ENCODE assay signal across 25 cellular contexts in genomic region chr2:229501051-229501794, GRCh38.
"Had no signal": no experiment of that assay in that cellular context is flagged by ENCODE, and none has a peak within 500 bp of the region (broad histone marks: within the 10 kb centered on the region; RNA-seq: fewer than 3 reads in every experiment).

No MANE protein-coding gene starts in this region.

- H3K27me3 ChIP-seq: adrenal gland, cardiac muscle cell, ovary, right atrium auricular region, suprapubic skin, transverse colon, uterus had no signal

- ATAC-seq: activated naive CD4-positive, alpha-beta T cell treated with anti-CD3 and anti-CD28 coated beads, Interleukin-2, amount 50 U/mL, for 72 hours; activated T-helper 17 cell treated with anti-CD3 and anti-CD28 coated beads, Interleukin-2, amount 50 U/mL, for 72 hours; natural killer cell treated with Interleukin-12 subunit alpha and Interleukin-12 subunit beta and Interleukin-15 and Interleukin-18, amount 100 ng/mL, for 72 hours; psoas muscle; WTC11 had no signal

- H3K9me3 ChIP-seq: ovary, suprapubic skin, transverse colon had no signal

- H3K9me3 Mint-ChIP-seq: activated T-helper 17 cell treated with anti-CD3 and anti-CD28 coated beads, Interleukin-2, amount 50 U/mL, for 72 hours; stimulated activated naive CD8-positive, alpha-beta T cell treated with anti-CD3 and anti-CD28 coated beads, Interleukin-15, Interleukin-2, amounts not matched to agents 100 ng/mL and 50 ng/mL, for 24 hours had no signal

- H3K27me3 Mint-ChIP-seq: activated T-cell treated with anti-CD3 and anti-CD28 coated beads, Interleukin-2, amount 50 U/mL, for 24 hours; activated T-helper 17 cell treated with anti-CD3 and anti-CD28 coated beads, Interleukin-2, amount 50 U/mL, for 72 hours; dendritic cell treated with granulocyte-macrophage colony-stimulating factor and Interleukin-4, amounts not matched to agents 40 ng/mL and 50 ng/mL, for 4 days had no signal

- H3K4me3 Mint-ChIP-seq: activated T-cell treated with anti-CD3 and anti-CD28 coated beads, Interleukin-2, amount 50 U/mL, for 24 hours; activated T-helper 17 cell treated with anti-CD3 and anti-CD28 coated beads, Interleukin-2, amount 50 U/mL, for 72 hours; dendritic cell treated with granulocyte-macrophage colony-stimulating factor and Interleukin-4, amounts not matched to agents 40 ng/mL and 50 ng/mL, for 4 days; natural killer cell treated with Interleukin-12 subunit alpha and Interleukin-12 subunit beta and Interleukin-15 and Interleukin-18, amount 100 ng/mL, for 72 hours; stimulated activated naive CD8-positive, alpha-beta T cell treated with anti-CD3 and anti-CD28 coated beads, Interleukin-15, Interleukin-2, amounts not matched to agents 100 ng/mL and 50 ng/mL, for 24 hours; WTC11 had no signal

- DNase-seq: activated CD4-positive, alpha-beta T cell treated with anti-CD3 and anti-CD28 coated beads, Interleukin-2, amount 50 U/mL, for 4 hours; activated CD8-positive, alpha-beta memory T cell treated with anti-CD3 and anti-CD28 coated beads for 24 hours; activated CD8-positive, alpha-beta memory T cell treated with anti-CD3 and anti-CD28 coated beads, Interleukin-2, amount 50 U/mL, for 4 hours; activated T-cell treated with anti-CD3 and anti-CD28 coated beads, Interleukin-2, amount 50 U/mL, for 24 hours; adrenal gland; effector CD8-positive, alpha-beta T cell; erythroblast; left ventricle myocardium inferior; mammary epithelial cell; midbrain; ovary; psoas muscle; stimulated activated CD4-positive, alpha-beta T cell treated with anti-CD3 and anti-CD28 coated beads, Interleukin-1b, Interleukin-23, amount 100 ng/mL, for 48 hours; T-helper 9 cell; transverse colon; uterus had no signal

- H3K4me1 ChIP-seq: adrenal gland, left ventricle myocardium inferior, psoas muscle, right atrium auricular region, suprapubic skin, transverse colon, uterus had no signal

- H3K27ac Mint-ChIP-seq: activated naive CD4-positive, alpha-beta T cell treated with anti-CD3 and anti-CD28 coated beads, Interleukin-2, amount 50 U/mL, for 72 hours; activated T-cell treated with anti-CD3 and anti-CD28 coated beads, Interleukin-2, amount 50 U/mL, for 24 hours; activated T-helper 17 cell treated with anti-CD3 and anti-CD28 coated beads, Interleukin-2, amount 50 U/mL, for 72 hours; dendritic cell treated with granulocyte-macrophage colony-stimulating factor and Interleukin-4, amounts not matched to agents 40 ng/mL and 50 ng/mL, for 4 days; natural killer cell treated with Interleukin-12 subunit alpha and Interleukin-12 subunit beta and Interleukin-15 and Interleukin-18, amount 100 ng/mL, for 72 hours; stimulated activated naive CD8-positive, alpha-beta T cell treated with anti-CD3 and anti-CD28 coated beads, Interleukin-15, Interleukin-2, amounts not matched to agents 100 ng/mL and 50 ng/mL, for 24 hours; WTC11 had no signal

- H3K4me3 ChIP-seq: adrenal gland, cardiac muscle cell, left ventricle myocardium inferior, ovary, psoas muscle, right atrium auricular region, suprapubic skin, transverse colon, uterus had no signal

- H3K36me3 Mint-ChIP-seq: activated naive CD4-positive, alpha-beta T cell treated with anti-CD3 and anti-CD28 coated beads, Interleukin-2, amount 50 U/mL, for 72 hours; natural killer cell treated with Interleukin-12 subunit alpha and Interleukin-12 subunit beta and Interleukin-15 and Interleukin-18, amount 100 ng/mL, for 72 hours had no signal

- H3K36me3 ChIP-seq: adrenal gland, cardiac muscle cell, left ventricle myocardium inferior, ovary, right atrium auricular region, suprapubic skin, transverse colon, uterus had no signal

- H3K4me1 Mint-ChIP-seq: activated T-helper 17 cell treated with anti-CD3 and anti-CD28 coated beads, Interleukin-2, amount 50 U/mL, for 72 hours had no signal

- H3K27ac ChIP-seq: adrenal gland, cardiac muscle cell, left ventricle myocardium inferior, ovary, psoas muscle, right atrium auricular region, suprapubic skin, transverse colon, uterus had no signal
